2 cellular contexts compared by ENCODE assay signal in genomic region chr7:101342892-101343291, GRCh38.
TF ChIP-seq lines count a peak whose summit lies in the region.

No MANE protein-coding gene starts in this region.

TF ChIP-seq in GM23338, 12 proteins besides CTCF, POLR2A, EP300 and RAD21:
- TF ChIP-seq EZH2phosphoT487 (IDR thresholded peaks at IDR 0.05; ENCODE audit: unreplicated experiment), result no peak
- no peak for TF ChIP-seq STAT1 (IDR thresholded peaks at IDR 0.05; ENCODE audit: unreplicated experiment)
- no peak for TF ChIP-seq EZH2 (IDR thresholded peaks at IDR 0.05; ENCODE audit: low read depth, unreplicated experiment)
TF ChIP-seq in GM23338: peak in this region for 0.

TF ChIP-seq in HepG2, 621 proteins besides CTCF, POLR2A, EP300 and RAD21:
- TF ChIP-seq ZBTB8A (CRISPR knock-in tag; IDR thresholded peaks at IDR 0.05; ENCODE audit: borderline replicate concordance, low read depth) (no peak), ZHX1 (CRISPR knock-in tag; IDR thresholded peaks at IDR 0.05; ENCODE audit: low read depth) (no peak), ZBTB20 (CRISPR knock-in tag; IDR thresholded peaks at IDR 0.05; ENCODE audit: borderline replicate concordance, low read depth) (no peak), ZNF121 (CRISPR knock-in tag; IDR thresholded peaks at IDR 0.05) (no peak), IKZF4 (CRISPR knock-in tag; IDR thresholded peaks at IDR 0.05; ENCODE audit: borderline replicate concordance, low read depth, not compliant biosample characterization) (no peak), MLLT10 (CRISPR knock-in tag; IDR thresholded peaks at IDR 0.05) (no peak), MZF1 (CRISPR knock-in tag; IDR thresholded peaks at IDR 0.05; ENCODE audit: borderline replicate concordance) (no peak), ZFYVE20 (CRISPR knock-in tag; IDR thresholded peaks at IDR 0.05; ENCODE audit: borderline replicate concordance, low read depth) (no peak), ZBTB2 (CRISPR knock-in tag; IDR thresholded peaks at IDR 0.05; ENCODE audit: low read depth) (no peak), BCL3 (CRISPR knock-in tag; IDR thresholded peaks at IDR 0.05) (no peak), MED13 (CRISPR knock-in tag; IDR thresholded peaks at IDR 0.05) (no peak)
TF ChIP-seq in HepG2: peak in this region for 0.
